In genomic region chr17:68593331-68593710, GRCh38 we compare ENCODE assay signal across 26 cellular contexts. TPM values are rescaled to one million over a fixed set of nuclear protein-coding genes. Genes with fewer than 3 reads are reported as not detected.
DNase-seq lines count a peak whose midpoint lies in the region; ATAC-seq and TF ChIP-seq lines count a peak whose summit lies in the region.
"Had no signal": no experiment of that assay in that cellular context is flagged by ENCODE, and none has a peak within 500 bp of the region (broad histone marks: within the 10 kb centered on the region; RNA-seq: fewer than 3 reads in every experiment).

No MANE protein-coding gene starts in this region.

- in situ Hi-C loops in mammary epithelial cell (cut with MboI; ENCODE audit: low sequenced_read_pairs in 2 of 2): no loop called here

- peaks cover 0 to 7% (median 3%) of the 10 kb centered on the region in 5 experiments for H3K9me3 Mint-ChIP-seq in brain
- no peaks in the 10 kb centered on the region for H3K9me3 Mint-ChIP-seq in mesothelial cell of epicardium
- H3K9me3 Mint-ChIP-seq: activated CD4-positive, alpha-beta T cell treated with anti-CD3 and anti-CD28 coated beads, Interleukin-2, amount 10 ng/mL, durations not matched to agents 7 days and 5 days; CD8-positive, alpha-beta memory T cell; central memory CD8-positive, alpha-beta T cell; natural killer cell treated with Interleukin-12 subunit alpha and Interleukin-12 subunit beta and Interleukin-15 and Interleukin-18, amount 100 ng/mL, for 72 hours had no signal

- peaks cover 38% of the 10 kb centered on the region for H3K27me3 Mint-ChIP-seq in brain
- H3K27me3 Mint-ChIP-seq in mesothelial cell of epicardium (ENCODE audit: low read depth): peaks cover 7% of the 10 kb centered on the region

- H3K4me1 Mint-ChIP-seq in brain (peaks cover 19% of the 10 kb centered on the region), mesothelial cell of epicardium (peaks cover 27% of the 10 kb centered on the region)
- H3K4me1 Mint-ChIP-seq: activated B cell treated with CpG ODN at 0.5 μM for 24 hours; central memory CD8-positive, alpha-beta T cell; IgD-negative memory B cell had no signal

- peak overlapping the region in 2 of 5 experiments; percentile 52 to 65 for H3K4me3 Mint-ChIP-seq in brain
- H3K4me3 Mint-ChIP-seq in mesothelial cell of epicardium: no peak overlapping the region
- H3K4me3 Mint-ChIP-seq: activated B cell treated with CpG ODN at 0.5 μM for 24 hours; activated CD4-positive, alpha-beta T cell treated with anti-CD3 and anti-CD28 coated beads, Interleukin-2, amount 10 ng/mL, durations not matched to agents 7 days and 5 days; activated T-cell treated with anti-CD3 and anti-CD28 coated beads, Interleukin-2, amount 50 U/mL, for 24 hours; CD8-positive, alpha-beta memory T cell; central memory CD8-positive, alpha-beta T cell; IgD-negative memory B cell; natural killer cell treated with Interleukin-12 subunit alpha and Interleukin-12 subunit beta and Interleukin-15 and Interleukin-18, amount 100 ng/mL, for 72 hours had no signal

- H3K4me1 ChIP-seq in breast epithelium (peaks cover 0 to 5% of the 10 kb centered on the region in 2 donors), mammary epithelial cell (ENCODE audit: insufficient read depth, low read length) (peaks cover 3% of the 10 kb centered on the region)
- H3K4me1 ChIP-seq: BE2C had no signal

- intact Hi-C loops in breast epithelium (cut with DNase I; ENCODE audit: low total_unique reads) (no loop called here), mammary epithelial cell (cut with micrococcal nuclease) (no loop called here)

- H3K27me3 ChIP-seq in breast epithelium: no peaks in the 10 kb centered on the region
- H3K27me3 ChIP-seq in mammary epithelial cell (ENCODE audit: insufficient read depth, low read length): no peaks in the 10 kb centered on the region
- H3K27me3 ChIP-seq: upper lobe of left lung had no signal

- ATAC-seq in GM18861 (IDR thresholded peaks at IDR 0.05; ENCODE audit: unreplicated experiment): no peak
- ATAC-seq: natural killer cell treated with Interleukin-12 subunit alpha and Interleukin-12 subunit beta and Interleukin-15 and Interleukin-18, amount 100 ng/mL, for 72 hours had no signal

- H2AFZ ChIP-seq in mammary epithelial cell (ENCODE audit: low read depth, low read length): no peak overlapping the region

- H3K27ac Mint-ChIP-seq in brain: peak overlapping the region in 3 of 5 experiments; percentile 25 to 70 (median 53)
- peak overlapping the region; percentile 64 for H3K27ac Mint-ChIP-seq in mesothelial cell of epicardium
- H3K27ac Mint-ChIP-seq: activated B cell treated with CpG ODN at 0.5 μM for 24 hours; activated CD4-positive, alpha-beta T cell treated with anti-CD3 and anti-CD28 coated beads, Interleukin-2, amount 10 ng/mL, durations not matched to agents 7 days and 5 days; activated T-cell treated with anti-CD3 and anti-CD28 coated beads, Interleukin-2, amount 50 U/mL, for 24 hours; CD8-positive, alpha-beta memory T cell; IgD-negative memory B cell; natural killer cell treated with Interleukin-12 subunit alpha and Interleukin-12 subunit beta and Interleukin-15 and Interleukin-18, amount 100 ng/mL, for 72 hours had no signal

- TF ChIP-seq POLR2A in breast epithelium (IDR thresholded peaks at IDR 0.05): no peak

- no peaks in the 10 kb centered on the region for H3K79me2 ChIP-seq in mammary epithelial cell (ENCODE audit: insufficient read depth, low read length)

- no TSS peak for BruUV-seq in mammary epithelial cell (replicated peaks; lab: Mats Ljungman, UMichigan)

- H3K36me3 Mint-ChIP-seq in brain (no peaks in the 10 kb centered on the region), mesothelial cell of epicardium (no peaks in the 10 kb centered on the region)
- H3K36me3 Mint-ChIP-seq: natural killer cell treated with Interleukin-12 subunit alpha and Interleukin-12 subunit beta and Interleukin-15 and Interleukin-18, amount 100 ng/mL, for 72 hours had no signal

- H3K27ac ChIP-seq in breast epithelium (peak overlapping the region; percentile 25 to 79), mammary epithelial cell (ENCODE audit: insufficient read depth, low read depth, low read length) (no peak overlapping the region)

- H4K20me1 ChIP-seq in mammary epithelial cell (ENCODE audit: insufficient read depth, low read length): no peaks in the 10 kb centered on the region

- no peak overlapping the region for H3K4me2 ChIP-seq in mammary epithelial cell (ENCODE audit: insufficient read depth, low read depth, low read length)

- peaks cover 0 to 3% of the 10 kb centered on the region in 2 donors for H3K9me3 ChIP-seq in breast epithelium
- H3K9me3 ChIP-seq in mammary epithelial cell (replicated peaks; ENCODE audit: insufficient read depth, low read length): no peaks in the 10 kb centered on the region
- H3K9me3 ChIP-seq: BE2C, upper lobe of left lung had no signal

- H3K36me3 ChIP-seq in breast epithelium (no peaks in the 10 kb centered on the region), mammary epithelial cell (ENCODE audit: insufficient read depth, low read length) (no peaks in the 10 kb centered on the region)
- H3K36me3 ChIP-seq: BE2C had no signal

- dilution Hi-C loops in mammary epithelial cell (cut with HindIII; ENCODE audit: low sequenced_read_pairs): no loop called here

- CTCF ChIA-PET in mammary epithelial cell (lab: Charles Lee; ENCODE audit: low non-redundant PET): no interaction called here

- H3K4me3 ChIP-seq in breast epithelium (no peak overlapping the region), mammary epithelial cell (replicated peaks in 1 of 3; ENCODE audit: insufficient read depth in 1 of 3, low read depth in 2 of 3, low read length in 3 of 3) (no peak overlapping the region)
- H3K4me3 ChIP-seq: lung, upper lobe of left lung had no signal

- TF ChIP-seq CTCF in breast epithelium (IDR thresholded peaks at IDR 0.05): no peak
- no peak for TF ChIP-seq CTCF in mammary epithelial cell (conservative IDR thresholded peaks at IDR 0.05 in 1 of 2, IDR thresholded peaks at IDR 0.05 in 1 of 2; ENCODE audit: extremely low read depth in 1 of 2, insufficient read depth in 1 of 2, low read depth in 1 of 2, low read length in 2 of 2)
- TF ChIP-seq CTCF in brain (conservative IDR thresholded peaks at IDR 0.05): no peak
- no peak for TF ChIP-seq CTCF in mesothelial cell of epicardium (IDR thresholded peaks at IDR 0.05; ENCODE audit: unreplicated experiment)

- H3K9ac ChIP-seq in mammary epithelial cell (ENCODE audit: insufficient read depth, low read length): no peak overlapping the region

- DNase-seq in breast epithelium (ENCODE audit: low spot score in 2 of 2) (no peak), mammary epithelial cell (no peak), mesothelial cell of epicardium (ENCODE audit: low spot score in 2 of 2, unreplicated experiment in 2 of 2) (no peak), SW 1271 (lab: John Stamatoyannopoulos, UW) (no peak), activated gamma-delta T cell treated with Interleukin-2 at 50 U/mL for 16 hours (no peak), NCI-H1694 treated with DMSO at 0.1 percent for 48 hours (lab: John Stamatoyannopoulos, UW) (no peak)
- DNase-seq: activated B cell treated with CpG ODN at 0.5 μM for 24 hours; activated CD4-positive, alpha-beta T cell treated with anti-CD3 and anti-CD28 coated beads, Interleukin-2, amount 10 ng/mL, durations not matched to agents 7 days and 5 days; activated T-cell treated with anti-CD3 and anti-CD28 coated beads, Interleukin-2, amount 50 U/mL, for 24 hours; BE2C; CD8-positive, alpha-beta memory T cell; EL; hypothalamus; NCI-H2029; NCI-H526 treated with DMSO at 0.1 percent for 48 hours; stimulated activated CD4-positive, alpha-beta T cell treated with anti-CD3 and anti-CD28 coated beads, Interleukin-4, amount 100 ng/mL, for 4 hours had no signal

RNA-seq across cellular contexts. Expression of gene FAM20A, which starts 7.8 kb away (rescaled TPM):
- total RNA-seq in breast epithelium (10 to 100 TPM in 2 of 3 donors, 1 to 10 TPM in 1; 6.2 to 28.8 (median 11.3) TPM), mammary epithelial cell (under 1 TPM in 1 of 2 donors, not detected in 1; 0.17 TPM), mesothelial cell of epicardium (1.7 to 2.1 TPM (median 1.8 TPM) in 3 replicates)
- polyA plus RNA-seq in mammary epithelial cell (not detected), brain (ENCODE audit: insufficient read depth, low read depth, low replicate concordance) (2.4 TPM)
- polyA minus RNA-seq in mammary epithelial cell: not detected
- total RNA-seq: A673; activated B cell treated with CpG ODN at 0.5 μM for 24 hours; activated CD4-positive, alpha-beta T cell treated with anti-CD3 and anti-CD28 coated beads, Interleukin-2, amount 10 ng/mL, durations not matched to agents 7 days and 5 days; CD8-positive, alpha-beta memory T cell; H4; HT-29; natural killer cell treated with Interleukin-12 subunit alpha and Interleukin-12 subunit beta and Interleukin-15 and Interleukin-18, amount 100 ng/mL, for 72 hours had no signal
- polyA plus RNA-seq: IgD-negative memory B cell had no signal
